In the genomic region with DNA sequence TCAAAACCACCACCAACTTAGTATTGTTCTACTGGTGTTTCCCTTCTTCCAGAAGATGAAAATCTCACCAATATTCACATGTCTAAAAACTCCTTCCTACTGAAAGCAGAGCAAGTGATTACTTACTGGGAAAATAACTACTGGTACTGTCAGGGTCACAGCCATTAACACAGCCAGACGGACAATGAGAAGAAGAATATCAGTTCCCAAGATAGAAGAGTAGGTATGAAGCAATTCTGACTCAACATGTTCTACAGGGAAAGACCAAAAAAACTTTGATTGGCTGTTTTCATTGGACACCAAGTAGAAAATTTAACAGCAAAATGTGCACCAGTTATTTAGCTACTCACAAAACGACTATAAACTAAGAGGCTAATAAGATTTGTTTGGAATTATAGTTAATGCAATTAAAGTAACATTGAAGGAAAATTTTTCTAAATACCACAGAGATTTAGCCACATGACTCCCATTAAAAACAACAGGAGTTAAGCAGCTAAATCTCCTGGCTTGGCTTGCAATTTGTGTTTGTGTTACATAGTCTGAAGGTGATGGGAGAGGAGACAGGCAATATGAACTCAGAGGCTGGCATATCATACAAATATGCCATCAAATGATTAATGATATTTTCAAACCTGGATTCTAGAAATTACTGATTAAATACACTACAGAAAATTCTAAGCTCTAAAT, we compare ENCODE assay signal across 12 cellular contexts. TPM values are rescaled to one million over a fixed set of nuclear protein-coding genes. Genes with fewer than 3 reads are reported as not detected.
DNase-seq lines count a peak whose midpoint lies in the region; ATAC-seq and TF ChIP-seq lines count a peak whose summit lies in the region.
"Had no signal": no experiment of that assay in that cellular context is flagged by ENCODE, and none has a peak within 500 bp of the region (broad histone marks: within the 10 kb centered on the region; RNA-seq: fewer than 3 reads in every experiment).

No MANE protein-coding gene starts in this region.

- H3K27me3 Mint-ChIP-seq in CD8-positive, alpha-beta memory T cell, result no peaks in the 10 kb centered on the region
- no peaks in the 10 kb centered on the region for H3K27me3 Mint-ChIP-seq in chondrocyte (ENCODE audit: low read depth)

- H2AFZ ChIP-seq in PC-3 (ENCODE audit: low read length), result no peak overlapping the region
- H2AFZ ChIP-seq: neural progenitor cell had no signal

- BruUV-seq in PC-3 (replicated peaks; lab: Mats Ljungman, UMichigan), result no TSS peak

- peaks cover 79% of the 10 kb centered on the region for H3F3A ChIP-seq in PC-3 (ENCODE audit: low read length, unreplicated experiment)

- no peaks in the 10 kb centered on the region for H3K27me3 ChIP-seq in CD8-positive, alpha-beta memory T cell (ENCODE audit: insufficient read depth, low read length, poor library complexity, severe bottlenecking)
- H3K27me3 ChIP-seq in psoas muscle (ENCODE audit: insufficient read depth in 3 of 3, low read length in 2 of 3) (no peaks in the 10 kb centered on the region), PC-3 (ENCODE audit: low read length) (no peaks in the 10 kb centered on the region)
- H3K27me3 ChIP-seq: neural progenitor cell, Peyer's patch had no signal

- 38 to 43% (median 39%) methylated on average over 2 of the region's 2 CpGs for WGBS in psoas muscle, 3 donors

- no peak overlapping the region for H3K4me2 ChIP-seq in PC-3 (ENCODE audit: low read length)
- H3K4me2 ChIP-seq: neural progenitor cell had no signal

- H3K9me3 ChIP-seq in CD8-positive, alpha-beta memory T cell (ENCODE audit: low read length), result no peaks in the 10 kb centered on the region
- H3K9me3 ChIP-seq in psoas muscle, result no peaks in the 10 kb centered on the region
- no peaks in the 10 kb centered on the region for H3K9me3 ChIP-seq in PC-3 (ENCODE audit: low read length)
- H3K9me3 ChIP-seq: Peyer's patch had no signal

- H3K27ac ChIP-seq in CD8-positive, alpha-beta memory T cell (ENCODE audit: low read depth, low read length), result no peak overlapping the region
- H3K27ac ChIP-seq in psoas muscle (peak overlapping the region; percentile 42), PC-3 (ENCODE audit: low read length) (no peak overlapping the region)
- H3K27ac ChIP-seq: neural progenitor cell, Peyer's patch had no signal

- H3K9ac ChIP-seq in PC-3 (ENCODE audit: low read length), result no peak overlapping the region
- H3K9ac ChIP-seq: neural progenitor cell had no signal

- H3K4me3 ChIP-seq in CD8-positive, alpha-beta memory T cell (ENCODE audit: low read length), result no peak overlapping the region
- H3K4me3 ChIP-seq in psoas muscle (no peak overlapping the region), PC-3 (ENCODE audit: low read length) (no peak overlapping the region)
- H3K4me3 ChIP-seq: neural progenitor cell had no signal

- H3K4me3 Mint-ChIP-seq in CD8-positive, alpha-beta memory T cell, result peak overlapping the region in 1 of 7 donors; percentile 54
- peak overlapping the region; percentile 42 for H3K4me3 Mint-ChIP-seq in chondrocyte (ENCODE audit: unreplicated experiment)
- H3K4me3 Mint-ChIP-seq: neural progenitor cell had no signal

- TF ChIP-seq CTCF in chondrocyte (IDR thresholded peaks at IDR 0.05) (no peak), psoas muscle (IDR thresholded peaks at IDR 0.05) (no peak), PC-3 (conservative IDR thresholded peaks at IDR 0.05; ENCODE audit: low read depth, low read length) (no peak)

- peaks cover 90% of the 10 kb centered on the region for H4K20me1 ChIP-seq in PC-3 (ENCODE audit: low read length)

- peaks cover 51 to 79% (median 69%) of the 10 kb centered on the region in 3 donors for H3K4me1 Mint-ChIP-seq in CD8-positive, alpha-beta memory T cell
- peaks cover 86% of the 10 kb centered on the region for H3K4me1 Mint-ChIP-seq in chondrocyte (ENCODE audit: low read depth)

- peaks cover 81% of the 10 kb centered on the region for H3K36me3 ChIP-seq in CD8-positive, alpha-beta memory T cell (ENCODE audit: insufficient read depth, low read length)
- H3K36me3 ChIP-seq in psoas muscle (ENCODE audit: insufficient read depth in 1 of 2, low read depth in 1 of 2), result peaks cover 22 to 99% of the 10 kb centered on the region in 2 donors
- H3K36me3 ChIP-seq in PC-3 (ENCODE audit: low read depth, low read length), result peaks cover 93% of the 10 kb centered on the region

- ATAC-seq in psoas muscle (peak; percentile 35 to 75 (median 58)), HG03039 (IDR thresholded peaks at IDR 0.05; ENCODE audit: unreplicated experiment) (no peak), PC-3 (no peak), GM21390 (IDR thresholded peaks at IDR 0.05; ENCODE audit: unreplicated experiment) (no peak)

- no peak for DNase-seq in CD8-positive, alpha-beta memory T cell
- peak; percentile 6 for DNase-seq in MV-4-11 (lab: John Stamatoyannopoulos, UW)
- no peak for DNase-seq in chondrocyte (ENCODE audit: low spot score)
- no peak for DNase-seq in psoas muscle
- no peak for DNase-seq in activated CD4-positive, alpha-beta T cell treated with anti-CD3 and anti-CD28 coated beads for 4 hours
- no peak for DNase-seq in PC-3
- DNase-seq: DND-41, NCI-H2029 treated with DMSO at 0.1 percent for 48 hours, Peyer's patch had no signal

- H3K9me3 Mint-ChIP-seq in CD8-positive, alpha-beta memory T cell, result no peaks in the 10 kb centered on the region
- H3K9me3 Mint-ChIP-seq in chondrocyte (ENCODE audit: low read depth), result no peaks in the 10 kb centered on the region
- H3K9me3 Mint-ChIP-seq: neural progenitor cell had no signal

- peak overlapping the region in 7 of 8 donors; percentile 6 to 86 (median 24) for H3K27ac Mint-ChIP-seq in CD8-positive, alpha-beta memory T cell
- peak overlapping the region; percentile 83 for H3K27ac Mint-ChIP-seq in chondrocyte (ENCODE audit: unreplicated experiment)
- H3K27ac Mint-ChIP-seq: neural progenitor cell had no signal

- H3K4me1 ChIP-seq in CD8-positive, alpha-beta memory T cell (ENCODE audit: insufficient read depth, low read length), result peaks cover 40% of the 10 kb centered on the region
- peaks cover 67% of the 10 kb centered on the region for H3K4me1 ChIP-seq in psoas muscle
- H3K4me1 ChIP-seq in PC-3 (ENCODE audit: insufficient read depth, low read length), result peaks cover 33% of the 10 kb centered on the region
- H3K4me1 ChIP-seq: neural progenitor cell had no signal

- H3K79me2 ChIP-seq in PC-3 (ENCODE audit: low read length), result peaks cover 49% of the 10 kb centered on the region

- CTCF ChIA-PET in CD8-positive, alpha-beta memory T cell (lab: Charles Lee), result no interaction called here
- CTCF ChIA-PET in PC-3 (lab: Charles Lee), result no interaction called here

- intact Hi-C loops in psoas muscle (cut with DNase I), result no loop called here
- intact Hi-C loops in PC-3 (cut with micrococcal nuclease), result no loop called here

- H3K36me3 Mint-ChIP-seq in CD8-positive, alpha-beta memory T cell, result peaks cover 31 to 92% (median 49%) of the 10 kb centered on the region in 3 donors
- H3K36me3 Mint-ChIP-seq in chondrocyte (ENCODE audit: low read depth), result peaks cover 79% of the 10 kb centered on the region

- no peaks in the 10 kb centered on the region for H3K9me2 ChIP-seq in PC-3 (replicated peaks; ENCODE audit: low read length)

- POLR2A ChIA-PET in CD8-positive, alpha-beta memory T cell (lab: Charles Lee), result no interaction called here
- POLR2A ChIA-PET in PC-3 (lab: Charles Lee; ENCODE audit: unreplicated experiment), result no interaction called here

RNA-seq across cellular contexts. Expression of a gene that starts 9.5 kb away (rescaled TPM):
- total RNA-seq in CD8-positive, alpha-beta memory T cell, result 100 to 1,000 TPM; 198 to 202 TPM
- polyA plus RNA-seq in CD8-positive, alpha-beta memory T cell, result 58.4 TPM
- 580 to 614 TPM (median 596 TPM) in 3 replicates for total RNA-seq in chondrocyte
- 100 to 1,000 TPM; 287 to 428 (median 331) TPM for total RNA-seq in psoas muscle
- polyA plus RNA-seq in psoas muscle, result 100 to 1,000 TPM in 2 of 3 donors, 10 to 100 TPM in 1; 35.8 to 317 (median 180) TPM
- 214 and 232 TPM in 2 replicates for total RNA-seq in PC-3 (2014; rRNA removed)

Comparison
In these comparisons a context has a peak if more than half of its experiments do, and no peak if none do; other contexts are left out.
1. ATAC-seq: peak in psoas muscle (4 of 4); none in HG03039 (single experiment), PC-3 (single experiment) and GM21390 (single experiment).